ENCODE assay signal across 9 cellular contexts in genomic region chr2:1745171-1746023, GRCh38. TPM values are rescaled to one million over a fixed set of nuclear protein-coding genes. Genes with fewer than 3 reads are reported as not detected.
DNase-seq lines count a peak whose midpoint lies in the region; ATAC-seq, FAIRE-seq and TF ChIP-seq lines count a peak whose summit lies in the region.
"Had no signal": no experiment of that assay in that cellular context is flagged by ENCODE, and none has a peak within 500 bp of the region (broad histone marks: within the 10 kb centered on the region; RNA-seq: fewer than 3 reads in every experiment).

No MANE protein-coding gene starts in this region.

- POLR2A ChIA-PET in HepG2 (lab: Yijun Ruan, JAX) = no interaction called here

- no peak overlapping the region for H3K27ac Mint-ChIP-seq in nephron progenitor cell
- H3K27ac Mint-ChIP-seq: natural killer cell had no signal

- TF ChIP-seq RAD21 in liver (IDR thresholded peaks at IDR 0.05) (no peak), HepG2 (CRISPR knock-in tag; IDR thresholded peaks at IDR 0.05) (no peak)

- peaks cover 3% of the 10 kb centered on the region for H3K27me3 Mint-ChIP-seq in nephron progenitor cell (ENCODE audit: low read depth, poor library complexity)

- no peak for ATAC-seq in HepG2
- no peak for ATAC-seq in GM18867 (IDR thresholded peaks at IDR 0.05; ENCODE audit: unreplicated experiment)
- ATAC-seq: natural killer cell had no signal

- in situ Hi-C loops in HepG2 (cut with HindIII; ENCODE audit: extremely low pct_ligation_motif_present, low pct_unique_long_range_greater_than_20kb) = no loop called here

- peak overlapping the region; percentile 88 for H3K4me3 Mint-ChIP-seq in nephron progenitor cell

- H3K4me1 ChIP-seq in liver (ENCODE audit: control insufficient read depth in 4 of 4, insufficient read depth in 4 of 4, low read length in 3 of 4) = peaks cover 0 to 6% (median 1%) of the 10 kb centered on the region in 4 donors
- no peaks in the 10 kb centered on the region for H3K4me1 ChIP-seq in HepG2 (ENCODE audit: insufficient read depth, low read length)
- peaks cover 8 to 36% (median 13%) of the 10 kb centered on the region in 3 donors for H3K4me1 ChIP-seq in esophagus squamous epithelium

- CTCF ChIA-PET in HepG2 (lab: Yijun Ruan, JAX; ENCODE audit: low intra/inter-chr PET ratio, low total read pairs) = no interaction called here

- peaks cover 32% of the 10 kb centered on the region for H3K36me3 Mint-ChIP-seq in nephron progenitor cell (ENCODE audit: low read depth)
- H3K36me3 Mint-ChIP-seq: natural killer cell had no signal

- no peaks in the 10 kb centered on the region for H3K79me2 ChIP-seq in HepG2 (ENCODE audit: insufficient read depth, low read length)

- TF ChIP-seq POLR2A in HepG2 (IDR thresholded peaks at IDR 0.05; ENCODE audit: insufficient read depth in 1 of 2, low read depth in 2 of 2, low read length in 2 of 2) (no peak), esophagus squamous epithelium (IDR thresholded peaks at IDR 0.05) (no peak)

- no peak overlapping the region for H3K9ac ChIP-seq in liver (ENCODE audit: low read depth in 1 of 2, low read length in 2 of 2)
- no peak overlapping the region for H3K9ac ChIP-seq in HepG2 (ENCODE audit: insufficient read depth, low read depth, low read length)

- FAIRE-seq in HepG2 (lab: Jason Lieb, UNC) = no peak

- H3K36me3 ChIP-seq in liver (ENCODE audit: control insufficient read depth in 4 of 4, insufficient read depth in 3 of 4, low read depth in 1 of 4, low read length in 3 of 4) (no peaks in the 10 kb centered on the region), HepG2 (replicated peaks in 1 of 2; ENCODE audit: control insufficient read depth in 1 of 2, insufficient read depth in 2 of 2, low read length in 2 of 2) (no peaks in the 10 kb centered on the region), esophagus squamous epithelium (no peaks in the 10 kb centered on the region)

- no peaks in the 10 kb centered on the region for H4K20me1 ChIP-seq in HepG2 (ENCODE audit: insufficient read depth, low read length)

- H3K4me1 Mint-ChIP-seq in nephron progenitor cell = peaks cover 54% of the 10 kb centered on the region

- no TSS peak for BruUV-seq in HepG2 (replicated peaks; lab: Mats Ljungman, UMichigan)

- intact Hi-C loops in HepG2 (cut with micrococcal nuclease; ENCODE audit: unreplicated experiment) = no loop called here
- intact Hi-C loops in esophagus squamous epithelium (cut with DNase I) = loop anchor here (10.0 kb wide), 1 partner anchor 151 kb away; no protein-coding TSS in a partner anchor

- DNase-seq in HepG2 (ENCODE audit: low spot score) = no peak
- no peak for DNase-seq in esophagus squamous epithelium (lab: John Stamatoyannopoulos, UW)
- no peak for DNase-seq in nephron progenitor cell
- no peak for DNase-seq in RKO (ENCODE audit: low spot score)
- DNase-seq in DMS79 (lab: John Stamatoyannopoulos, UW) = no peak
- no peak for DNase-seq in cerebellum (ENCODE audit: low spot score)
- DNase-seq: natural killer cell had no signal

- H3K9me3 ChIP-seq in liver (ENCODE audit: control insufficient read depth in 4 of 4, low read length in 3 of 4) (no peaks in the 10 kb centered on the region), HepG2 (ENCODE audit: low read length) (no peaks in the 10 kb centered on the region), esophagus squamous epithelium (no peaks in the 10 kb centered on the region)

- WGBS in liver = 54% methylated on average over 26 of the region's 26 CpGs
- 28% methylated on average over 23 of the region's 26 CpGs for WGBS in HepG2 (ENCODE audit: low lambda C conversion rate)
- WGBS in esophagus squamous epithelium, 2 donors = 58 to 66% methylated on average over 13 to 18 of the region's 26 CpGs

- H3K4me2 ChIP-seq in HepG2 (ENCODE audit: low read depth, low read length) = no peak overlapping the region

- H3K27ac ChIP-seq in liver (ENCODE audit: low read depth in 1 of 2, low read length in 2 of 2) (peak overlapping the region; percentile 64 to 70), HepG2 (ENCODE audit: extremely low read length, insufficient read depth, low read length) (no peak overlapping the region), esophagus squamous epithelium (peak overlapping the region in 3 of 4 donors; percentile 79 to 94 (median 92))

- H3K4me3 ChIP-seq in liver (ENCODE audit: low read depth in 1 of 3, low read length in 3 of 3) = peak overlapping the region in 1 of 3 donors; percentile 49
- H3K4me3 ChIP-seq in HepG2 (replicated peaks in 1 of 3; ENCODE audit: insufficient read depth in 1 of 3, low read depth in 2 of 3, low read length in 3 of 3) = no peak overlapping the region
- peak overlapping the region; percentile 28 to 86 (median 60) for H3K4me3 ChIP-seq in esophagus squamous epithelium

- H2AFZ ChIP-seq in HepG2 (ENCODE audit: low read length) = no peak overlapping the region

- peaks cover 0 to 4% (median 0%) of the 10 kb centered on the region in 4 donors for H3K27me3 ChIP-seq in liver (ENCODE audit: control insufficient read depth in 4 of 4, insufficient read depth in 4 of 4, low read length in 3 of 4)
- peaks cover 0 to 28% of the 10 kb centered on the region in 2 experiments; a peak in 4 of 5 replicates for H3K27me3 ChIP-seq in HepG2 (ENCODE audit: control insufficient read depth in 1 of 2, insufficient read depth in 2 of 2, low read length in 2 of 2)
- H3K27me3 ChIP-seq in esophagus squamous epithelium = peaks cover 0 to 82% (median 2%) of the 10 kb centered on the region in 4 donors

- TF ChIP-seq CTCF in liver (IDR thresholded peaks at IDR 0.05; ENCODE audit: low read depth, low read length, missing input control) (no peak), HepG2 (CRISPR knock-in tag; IDR thresholded peaks at IDR 0.05) (no peak), esophagus squamous epithelium (IDR thresholded peaks at IDR 0.05) (no peak), nephron progenitor cell (IDR thresholded peaks at IDR 0.05) (no peak)

- TF ChIP-seq EP300 in HepG2 (IDR thresholded peaks at IDR 0.05; ENCODE audit: low read depth in 2 of 2, low read length in 2 of 2) (no peak), HepG2 (CRISPR knock-in tag; IDR thresholded peaks at IDR 0.05; ENCODE audit: borderline replicate concordance) (no peak)

- no peaks in the 10 kb centered on the region for H3K9me3 Mint-ChIP-seq in nephron progenitor cell
- H3K9me3 Mint-ChIP-seq: natural killer cell had no signal

TF ChIP-seq in liver, 16 proteins besides CTCF, POLR2A, EP300 and RAD21 (continues in another document):
- TF ChIP-seq GABPA (IDR thresholded peaks at IDR 0.05 in 1 of 2, conservative IDR thresholded peaks at IDR 0.05 in 1 of 2) (no peak), FOXA1 (IDR thresholded peaks at IDR 0.05) (no peak), EGR1 (IDR thresholded peaks at IDR 0.05; ENCODE audit: low read depth in 2 of 2) (no peak)

TF ChIP-seq in HepG2, 621 proteins besides CTCF, POLR2A, EP300 and RAD21 (continues in another document):
- TF ChIP-seq ZBTB33 (CRISPR knock-in tag; IDR thresholded peaks at IDR 0.05) = no peak
- TF ChIP-seq HNF4A (CRISPR knock-in tag; IDR thresholded peaks at IDR 0.05) = no peak
- no peak for TF ChIP-seq RBM22 (optimal IDR thresholded peaks at IDR 0.05; ENCODE audit: low read length)
- TF ChIP-seq ZNF292 (CRISPR knock-in tag; IDR thresholded peaks at IDR 0.05; ENCODE audit: borderline replicate concordance, low read depth) = no peak
- no peak for TF ChIP-seq MLLT10 (CRISPR knock-in tag; IDR thresholded peaks at IDR 0.05)

RNA-seq across cellular contexts. Expression of gene PXDN, which starts 1.1 kb away (rescaled TPM):
- total RNA-seq in liver (10 to 100 TPM; 19.1 to 21.5 TPM), HepG2 (2016; rRNA removed; fragmentation: Illumina TruSeq; extraction: Trizol) (not detected in 2 replicates), esophagus squamous epithelium (10 to 100 TPM in 1 of 4 donors, 1 to 10 TPM in 2, under 1 TPM in 1; 0.72 to 10.9 (median 5.9) TPM), cerebellum (39.7 TPM)
- polyA plus RNA-seq in liver (10 to 100 TPM in 1 of 2 donors, 1 to 10 TPM in 1; 4.2 to 14.7 TPM), HepG2 (2011; rRNA removed) (not detected in 2 replicates)
- total RNA-seq in HepG2 (2016; cell fraction: cytosol; rRNA removed; fragmentation: Illumina TruSeq; extraction: Trizol; ENCODE audit: low read depth) = not detected in 2 replicates
- not detected in 2 replicates for total RNA-seq in HepG2 (2016; cell fraction: insoluble cytoplasmic fraction; rRNA removed; fragmentation: Illumina TruSeq; extraction: Trizol)
- not detected in 2 replicates for total RNA-seq in HepG2 (2016; cell fraction: membrane; rRNA removed; fragmentation: Illumina TruSeq; extraction: Trizol)
- not detected in 2 replicates for total RNA-seq in HepG2 (2016; cell fraction: nucleus; rRNA removed; fragmentation: Illumina TruSeq; extraction: Trizol)
- 0.04 TPM in 1 of 2 replicates, not detected in the other for polyA plus RNA-seq in HepG2 (2011; cell fraction: cytosol; rRNA removed)
- not detected in 2 replicates for polyA plus RNA-seq in HepG2 (2011; cell fraction: nucleus; rRNA removed)
- not detected in 2 replicates for polyA plus RNA-seq in HepG2 (2012)
- not detected in 2 replicates for polyA plus RNA-seq in HepG2 (2016; cell fraction: cytosol; fragmentation: Illumina TruSeq; extraction: Trizol; ENCODE audit: low read depth)
- polyA plus RNA-seq in HepG2 (2016; cell fraction: insoluble cytoplasmic fraction; fragmentation: Illumina TruSeq; extraction: Trizol; ENCODE audit: low read depth) = not detected in 2 replicates
- not detected in 2 replicates for polyA plus RNA-seq in HepG2 (2016; cell fraction: membrane; fragmentation: Illumina TruSeq; extraction: Trizol; ENCODE audit: low read depth)
- not detected in 2 replicates for polyA plus RNA-seq in HepG2 (2016; cell fraction: nucleus; fragmentation: Illumina TruSeq; extraction: Trizol; ENCODE audit: insufficient read depth, low read depth)
- 8.0 TPM in 1 of 2 replicates, not detected in the other for polyA minus RNA-seq in HepG2 (2011; rRNA and poly(A)+ RNA removed; ENCODE audit: low replicate concordance)
- 0.53 TPM in 1 of 2 replicates, not detected in the other for polyA minus RNA-seq in HepG2 (2011; cell fraction: cytosol; rRNA and poly(A)+ RNA removed)
- polyA minus RNA-seq in HepG2 (2011; cell fraction: nucleus; rRNA and poly(A)+ RNA removed) = 0.26 TPM in 1 of 2 replicates, not detected in the other

Comparison
In these comparisons a context has a peak if more than half of its experiments do, and no peak if none do; other contexts are left out.
1. H3K4me3 ChIP-seq: peak in esophagus squamous epithelium (4 of 4); none in HepG2 (0 of 3).